ENCODE assay signal across 12 cellular contexts in genomic region chr10:72702868-72703581, GRCh38. TPM values are rescaled to one million over a fixed set of nuclear protein-coding genes. Genes with fewer than 3 reads are reported as not detected.
DNase-seq lines count a peak whose midpoint lies in the region; ATAC-seq, FAIRE-seq and TF ChIP-seq lines count a peak whose summit lies in the region.
"Had no signal": no experiment of that assay in that cellular context is flagged by ENCODE, and none has a peak within 500 bp of the region (broad histone marks: within the 10 kb centered on the region; RNA-seq: fewer than 3 reads in every experiment).

No MANE protein-coding gene starts in this region.

- H3K27ac Mint-ChIP-seq in WTC11 = peak overlapping the region; percentile 76

- POLR2A ChIA-PET in WTC11 (lab: Charles Lee) = interaction anchor here (0.6 kb wide), 1 partner anchor 11 kb away, joined by 4 read pairs; no protein-coding TSS in a partner anchor

- no peaks in the 10 kb centered on the region; the same call in 1 of the 2 replicates for H3K4me1 Mint-ChIP-seq in WTC11

- no peak for TF ChIP-seq POLR2A in H54 (IDR thresholded peaks at IDR 0.05; ENCODE audit: low read depth, low read length)

- H3K27me3 Mint-ChIP-seq in WTC11 (ENCODE audit: low read depth) = no peaks in the 10 kb centered on the region

- no peak for TF ChIP-seq CTCF in WTC11 (IDR thresholded peaks at IDR 0.05)

- no peaks in the 10 kb centered on the region for H3K36me3 Mint-ChIP-seq in WTC11

- peak; percentile 55 for FAIRE-seq in H54 (lab: Jason Lieb, UNC)

- CTCF ChIA-PET in WTC11 (lab: Charles Lee) = interaction anchor here (0.6 to 1.0 kb wide), 4 partner anchors 27 to 392 kb away, joined by 3 read pairs; no protein-coding TSS in a partner anchor

- no peaks in the 10 kb centered on the region for H3K9me3 Mint-ChIP-seq in WTC11

- DNase-seq in H54 (ENCODE audit: insufficient read length, low spot score) (no peak), WTC11 (ENCODE audit: low spot score) (no peak), myocyte (ENCODE audit: low read depth) (peak; percentile 73), NCI-H2196 treated with DMSO at 0.1 percent for 48 hours (lab: John Stamatoyannopoulos, UW; ENCODE audit: unreplicated experiment) (no peak), amygdala (lab: John Stamatoyannopoulos, UW) (no peak), iPS-NIHi7 (ENCODE audit: extremely low spot score) (no peak)
- DNase-seq: activated effector memory CD4-positive, alpha-beta T cell treated with Interleukin-2 at 50 U/mL for 16 hours; heart left ventricle; retina; substantia nigra had no signal

- H3K4me3 Mint-ChIP-seq in WTC11 = no peak overlapping the region

- ATAC-seq in GM18517 (IDR thresholded peaks at IDR 0.05; ENCODE audit: unreplicated experiment) (peak; percentile 66), WTC11 (no peak), GM21390 (IDR thresholded peaks at IDR 0.05; ENCODE audit: unreplicated experiment) (no peak)

TF ChIP-seq in WTC11, 78 proteins besides CTCF, POLR2A, EP300 and RAD21 (continues in another document):
- TF ChIP-seq ZNF416 (CRISPR knock-in tag; IDR thresholded peaks at IDR 0.05) = no peak
- no peak for TF ChIP-seq SP1 (CRISPR knock-in tag; conservative IDR thresholded peaks at IDR 0.05)
- no peak for TF ChIP-seq STAT6 (CRISPR knock-in tag; conservative IDR thresholded peaks at IDR 0.05; ENCODE audit: low read depth)
- TF ChIP-seq, protein P1, sequence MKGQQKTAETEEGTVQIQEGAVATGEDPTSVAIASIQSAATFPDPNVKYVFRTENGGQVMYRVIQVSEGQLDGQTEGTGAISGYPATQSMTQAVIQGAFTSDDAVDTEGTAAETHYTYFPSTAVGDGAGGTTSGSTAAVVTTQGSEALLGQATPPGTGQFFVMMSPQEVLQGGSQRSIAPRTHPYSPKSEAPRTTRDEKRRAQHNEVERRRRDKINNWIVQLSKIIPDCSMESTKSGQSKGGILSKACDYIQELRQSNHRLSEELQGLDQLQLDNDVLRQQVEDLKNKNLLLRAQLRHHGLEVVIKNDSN (CRISPR knock-in tag; IDR thresholded peaks at IDR 0.05) = no peak
- TF ChIP-seq, protein P2, sequence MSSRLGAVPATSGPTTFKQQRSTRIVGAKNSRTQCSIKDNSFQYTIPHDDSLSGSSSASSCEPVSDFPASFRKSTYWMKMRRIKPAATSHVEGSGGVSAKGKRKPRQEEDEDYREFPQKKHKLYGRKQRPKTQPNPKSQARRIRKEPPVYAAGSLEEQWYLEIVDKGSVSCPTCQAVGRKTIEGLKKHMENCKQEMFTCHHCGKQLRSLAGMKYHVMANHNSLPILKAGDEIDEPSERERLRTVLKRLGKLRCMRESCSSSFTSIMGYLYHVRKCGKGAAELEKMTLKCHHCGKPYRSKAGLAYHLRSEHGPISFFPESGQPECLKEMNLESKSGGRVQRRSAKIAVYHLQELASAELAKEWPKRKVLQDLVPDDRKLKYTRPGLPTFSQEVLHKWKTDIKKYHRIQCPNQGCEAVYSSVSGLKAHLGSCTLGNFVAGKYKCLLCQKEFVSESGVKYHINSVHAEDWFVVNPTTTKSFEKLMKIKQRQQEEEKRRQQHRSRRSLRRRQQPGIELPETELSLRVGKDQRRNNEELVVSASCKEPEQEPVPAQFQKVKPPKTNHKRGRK (CRISPR knock-in tag; IDR thresholded peaks at IDR 0.05; ENCODE audit: borderline replicate concordance) = no peak
- TF ChIP-seq FOXK1 (CRISPR knock-in tag; IDR thresholded peaks at IDR 0.05) = no peak
- no peak for TF ChIP-seq TCF7 (CRISPR knock-in tag; IDR thresholded peaks at IDR 0.05; ENCODE audit: low read depth)
- no peak for TF ChIP-seq CREB1 (CRISPR knock-in tag; IDR thresholded peaks at IDR 0.05)
- TF ChIP-seq, protein P3, sequence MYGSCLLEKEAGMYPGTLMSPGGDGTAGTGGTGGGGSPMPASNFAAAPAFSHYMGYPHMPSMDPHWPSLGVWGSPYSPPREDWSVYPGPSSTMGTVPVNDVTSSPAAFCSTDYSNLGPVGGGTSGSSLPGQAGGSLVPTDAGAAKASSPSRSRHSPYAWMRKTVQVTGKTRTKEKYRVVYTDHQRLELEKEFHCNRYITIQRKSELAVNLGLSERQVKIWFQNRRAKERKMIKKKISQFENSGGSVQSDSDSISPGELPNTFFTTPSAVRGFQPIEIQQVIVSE (CRISPR knock-in tag; IDR thresholded peaks at IDR 0.05; ENCODE audit: borderline replicate concordance) = no peak
- TF ChIP-seq, protein P4, sequence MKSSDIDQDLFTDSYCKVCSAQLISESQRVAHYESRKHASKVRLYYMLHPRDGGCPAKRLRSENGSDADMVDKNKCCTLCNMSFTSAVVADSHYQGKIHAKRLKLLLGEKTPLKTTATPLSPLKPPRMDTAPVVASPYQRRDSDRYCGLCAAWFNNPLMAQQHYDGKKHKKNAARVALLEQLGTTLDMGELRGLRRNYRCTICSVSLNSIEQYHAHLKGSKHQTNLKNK (CRISPR knock-in tag; IDR thresholded peaks at IDR 0.05) = no peak
- TF ChIP-seq, protein P5, sequence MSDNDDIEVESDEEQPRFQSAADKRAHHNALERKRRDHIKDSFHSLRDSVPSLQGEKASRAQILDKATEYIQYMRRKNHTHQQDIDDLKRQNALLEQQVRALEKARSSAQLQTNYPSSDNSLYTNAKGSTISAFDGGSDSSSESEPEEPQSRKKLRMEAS (CRISPR knock-in tag; IDR thresholded peaks at IDR 0.05) = no peak
- TF ChIP-seq, protein P6, sequence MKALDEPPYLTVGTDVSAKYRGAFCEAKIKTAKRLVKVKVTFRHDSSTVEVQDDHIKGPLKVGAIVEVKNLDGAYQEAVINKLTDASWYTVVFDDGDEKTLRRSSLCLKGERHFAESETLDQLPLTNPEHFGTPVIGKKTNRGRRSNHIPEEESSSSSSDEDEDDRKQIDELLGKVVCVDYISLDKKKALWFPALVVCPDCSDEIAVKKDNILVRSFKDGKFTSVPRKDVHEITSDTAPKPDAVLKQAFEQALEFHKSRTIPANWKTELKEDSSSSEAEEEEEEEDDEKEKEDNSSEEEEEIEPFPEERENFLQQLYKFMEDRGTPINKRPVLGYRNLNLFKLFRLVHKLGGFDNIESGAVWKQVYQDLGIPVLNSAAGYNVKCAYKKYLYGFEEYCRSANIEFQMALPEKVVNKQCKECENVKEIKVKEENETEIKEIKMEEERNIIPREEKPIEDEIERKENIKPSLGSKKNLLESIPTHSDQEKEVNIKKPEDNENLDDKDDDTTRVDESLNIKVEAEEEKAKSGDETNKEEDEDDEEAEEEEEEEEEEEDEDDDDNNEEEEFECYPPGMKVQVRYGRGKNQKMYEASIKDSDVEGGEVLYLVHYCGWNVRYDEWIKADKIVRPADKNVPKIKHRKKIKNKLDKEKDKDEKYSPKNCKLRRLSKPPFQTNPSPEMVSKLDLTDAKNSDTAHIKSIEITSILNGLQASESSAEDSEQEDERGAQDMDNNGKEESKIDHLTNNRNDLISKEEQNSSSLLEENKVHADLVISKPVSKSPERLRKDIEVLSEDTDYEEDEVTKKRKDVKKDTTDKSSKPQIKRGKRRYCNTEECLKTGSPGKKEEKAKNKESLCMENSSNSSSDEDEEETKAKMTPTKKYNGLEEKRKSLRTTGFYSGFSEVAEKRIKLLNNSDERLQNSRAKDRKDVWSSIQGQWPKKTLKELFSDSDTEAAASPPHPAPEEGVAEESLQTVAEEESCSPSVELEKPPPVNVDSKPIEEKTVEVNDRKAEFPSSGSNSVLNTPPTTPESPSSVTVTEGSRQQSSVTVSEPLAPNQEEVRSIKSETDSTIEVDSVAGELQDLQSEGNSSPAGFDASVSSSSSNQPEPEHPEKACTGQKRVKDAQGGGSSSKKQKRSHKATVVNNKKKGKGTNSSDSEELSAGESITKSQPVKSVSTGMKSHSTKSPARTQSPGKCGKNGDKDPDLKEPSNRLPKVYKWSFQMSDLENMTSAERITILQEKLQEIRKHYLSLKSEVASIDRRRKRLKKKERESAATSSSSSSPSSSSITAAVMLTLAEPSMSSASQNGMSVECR (CRISPR knock-in tag; IDR thresholded peaks at IDR 0.05; ENCODE audit: borderline replicate concordance) = no peak
- TF ChIP-seq E2F1 (CRISPR knock-in tag; IDR thresholded peaks at IDR 0.05) = no peak
- no peak for TF ChIP-seq ESRRA (CRISPR knock-in tag; IDR thresholded peaks at IDR 0.05; ENCODE audit: borderline replicate concordance)
- TF ChIP-seq JUN (CRISPR knock-in tag; IDR thresholded peaks at IDR 0.05) = no peak

RNA-seq across cellular contexts. Expression of gene MCU, which starts 11.1 kb away (rescaled TPM):
- total RNA-seq in WTC11 (2021) (36.5 to 41.4 TPM (median 37.2 TPM) in 3 replicates), myocyte (83.5 and 160 TPM in 2 replicates)
- 34.4 TPM for polyA plus RNA-seq in myocyte (2012)
